Comparison of ENCODE assay signal across 7 cellular contexts in the genomic region with DNA sequence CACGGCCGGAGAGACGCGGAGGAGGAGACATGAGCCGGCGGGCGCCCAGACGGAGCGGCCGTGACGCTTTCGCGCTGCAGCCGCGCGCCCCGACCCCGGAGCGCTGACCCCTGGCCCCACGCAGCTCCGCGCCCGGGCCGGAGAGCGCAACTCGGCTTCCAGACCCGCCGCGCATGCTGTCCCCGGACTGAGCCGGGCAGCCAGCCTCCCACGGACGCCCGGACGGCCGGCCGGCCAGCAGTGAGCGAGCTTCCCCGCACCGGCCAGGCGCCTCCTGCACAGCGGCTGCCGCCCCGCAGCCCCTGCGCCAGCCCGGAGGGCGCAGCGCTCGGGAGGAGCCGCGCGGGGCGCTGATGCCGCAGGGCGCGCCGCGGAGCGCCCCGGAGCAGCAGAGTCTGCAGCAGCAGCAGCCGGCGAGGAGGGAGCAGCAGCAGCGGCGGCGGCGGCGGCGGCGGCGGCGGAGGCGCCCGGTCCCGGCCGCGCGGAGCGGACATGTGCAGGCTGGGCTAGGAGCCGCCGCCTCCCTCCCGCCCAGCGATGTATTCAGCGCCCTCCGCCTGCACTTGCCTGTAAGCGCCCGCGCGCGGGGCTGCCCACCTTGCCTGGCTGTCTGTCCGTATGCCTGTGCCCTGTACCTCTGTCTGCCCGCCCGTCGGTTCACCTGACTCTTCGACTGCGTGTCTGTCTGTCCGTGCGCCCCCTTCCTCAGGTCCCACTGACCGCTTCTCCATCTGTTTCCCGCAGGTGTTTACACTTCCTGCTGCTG. TPM values are rescaled to one million over a fixed set of nuclear protein-coding genes. Genes with fewer than 3 reads are reported as not detected.
DNase-seq lines count a peak whose midpoint lies in the region; ATAC-seq, FAIRE-seq and TF ChIP-seq lines count a peak whose summit lies in the region.

No MANE protein-coding gene starts in this region.

- H3K4me3 ChIP-seq in PC-3 (ENCODE audit: low read length) = peak overlapping the region; percentile 61; the same call in 1 of the 2 replicates

- peak overlapping the region; percentile 84 for H3K4me2 ChIP-seq in PC-3 (ENCODE audit: low read length)

- peaks cover 24% of the 10 kb centered on the region for H3K27me3 ChIP-seq in PC-3 (ENCODE audit: low read length)

- H3F3A ChIP-seq in PC-3 (ENCODE audit: low read length, unreplicated experiment) = no peaks in the 10 kb centered on the region

- no peaks in the 10 kb centered on the region for H3K79me2 ChIP-seq in PC-3 (ENCODE audit: low read length)

- CTCF ChIA-PET in PC-3 (lab: Charles Lee) = interaction anchor here (0.6 to 1.1 kb wide), 2 partner anchors 34 to 210 kb away, joined by 3 to 5 read pairs; no protein-coding TSS in a partner anchor

- POLR2A ChIA-PET in PC-3 (lab: Charles Lee; ENCODE audit: unreplicated experiment) = no interaction called here

- H2AFZ ChIP-seq in PC-3 (ENCODE audit: low read length) = no peak overlapping the region

- ATAC-seq in HG02642 (IDR thresholded peaks at IDR 0.05; ENCODE audit: poor library complexity, unreplicated experiment) (peak; percentile 48), PC-3 (peak; percentile 7), GM21529 (IDR thresholded peaks at IDR 0.05; ENCODE audit: unreplicated experiment) (no peak)
- ATAC-seq in central memory CD8-positive, alpha-beta T cell (replicated peaks; ENCODE audit: extremely low read depth, poor library complexity, severe bottlenecking) = peak; percentile 44

- H3K9me3 ChIP-seq in PC-3 (ENCODE audit: low read length) = no peaks in the 10 kb centered on the region

- peaks cover 5% of the 10 kb centered on the region for H3K36me3 Mint-ChIP-seq in central memory CD8-positive, alpha-beta T cell (ENCODE audit: insufficient read depth)
- no peaks in the 10 kb centered on the region for H3K36me3 Mint-ChIP-seq in stimulated activated naive CD8-positive, alpha-beta T cell treated with anti-CD3 and anti-CD28 coated beads, Interleukin-15, Interleukin-2, amounts not matched to agents 100 ng/mL and 50 ng/mL, for 24 hours (ENCODE audit: low read depth)

- H3K9me2 ChIP-seq in PC-3 (replicated peaks; ENCODE audit: low read length) = no peaks in the 10 kb centered on the region

- H3K4me3 Mint-ChIP-seq in central memory CD8-positive, alpha-beta T cell = peak overlapping the region; percentile 70
- peak overlapping the region; percentile 73 for H3K4me3 Mint-ChIP-seq in stimulated activated naive CD8-positive, alpha-beta T cell treated with anti-CD3 and anti-CD28 coated beads, Interleukin-15, Interleukin-2, amounts not matched to agents 100 ng/mL and 50 ng/mL, for 24 hours

- no peak for TF ChIP-seq POLR2A in GM12891 (IDR thresholded peaks at IDR 0.05; ENCODE audit: low read depth, low read length)

- no peak for FAIRE-seq in GM12891 (lab: Jason Lieb, UNC)

- intact Hi-C loops in PC-3 (cut with micrococcal nuclease) = loop anchor here (2.0 to 10.0 kb wide), 2 partner anchors 431 to 625 kb away; no protein-coding TSS in a partner anchor

- peaks cover 29% of the 10 kb centered on the region for H3K27me3 Mint-ChIP-seq in central memory CD8-positive, alpha-beta T cell
- H3K27me3 Mint-ChIP-seq in stimulated activated naive CD8-positive, alpha-beta T cell treated with anti-CD3 and anti-CD28 coated beads, Interleukin-15, Interleukin-2, amounts not matched to agents 100 ng/mL and 50 ng/mL, for 24 hours = peaks cover 33% of the 10 kb centered on the region

- H3K27ac ChIP-seq in PC-3 (ENCODE audit: low read length) = no peak overlapping the region

- no peaks in the 10 kb centered on the region for H3K36me3 ChIP-seq in PC-3 (ENCODE audit: low read depth, low read length)

- DNase-seq in GM12891 (ENCODE audit: insufficient read length, low spot score) = peak; percentile 59
- DNase-seq in PC-3 = no peak
- no peak for DNase-seq in central memory CD8-positive, alpha-beta T cell (ENCODE audit: low spot score in 2 of 2)
- peak; percentile 77 for DNase-seq in left kidney (ENCODE audit: low read depth, low spot score)

- TF ChIP-seq CTCF in PC-3 (conservative IDR thresholded peaks at IDR 0.05; ENCODE audit: low read depth, low read length) = no peak

- peaks cover 13% of the 10 kb centered on the region for H3K4me1 Mint-ChIP-seq in central memory CD8-positive, alpha-beta T cell
- H3K4me1 Mint-ChIP-seq in stimulated activated naive CD8-positive, alpha-beta T cell treated with anti-CD3 and anti-CD28 coated beads, Interleukin-15, Interleukin-2, amounts not matched to agents 100 ng/mL and 50 ng/mL, for 24 hours (ENCODE audit: low read depth) = peaks cover 18% of the 10 kb centered on the region

- no peaks in the 10 kb centered on the region for H3K9me3 Mint-ChIP-seq in central memory CD8-positive, alpha-beta T cell
- H3K9me3 Mint-ChIP-seq in stimulated activated naive CD8-positive, alpha-beta T cell treated with anti-CD3 and anti-CD28 coated beads, Interleukin-15, Interleukin-2, amounts not matched to agents 100 ng/mL and 50 ng/mL, for 24 hours = no peaks in the 10 kb centered on the region

- H3K27ac Mint-ChIP-seq in central memory CD8-positive, alpha-beta T cell (ENCODE audit: low read depth) = peak overlapping the region; percentile 51
- H3K27ac Mint-ChIP-seq in stimulated activated naive CD8-positive, alpha-beta T cell treated with anti-CD3 and anti-CD28 coated beads, Interleukin-15, Interleukin-2, amounts not matched to agents 100 ng/mL and 50 ng/mL, for 24 hours = no peak overlapping the region

- H3K9ac ChIP-seq in PC-3 (ENCODE audit: low read length) = no peak overlapping the region

- peaks cover 24% of the 10 kb centered on the region for H4K20me1 ChIP-seq in PC-3 (ENCODE audit: low read length)

- no TSS peak for BruUV-seq in PC-3 (replicated peaks; lab: Mats Ljungman, UMichigan)

- peaks cover 15% of the 10 kb centered on the region for H3K4me1 ChIP-seq in PC-3 (ENCODE audit: insufficient read depth, low read length)

TF ChIP-seq in GM12891, 5 proteins besides CTCF, POLR2A, EP300 and RAD21:
- no peak for TF ChIP-seq SPI1 (IDR thresholded peaks at IDR 0.05; ENCODE audit: low read depth, low read length)
- no peak for TF ChIP-seq PAX5 (IDR thresholded peaks at IDR 0.05; ENCODE audit: insufficient read depth, low read length, severe bottlenecking)
- no peak for TF ChIP-seq POLR2AphosphoS5 (IDR thresholded peaks at IDR 0.05; ENCODE audit: low read depth, low read length)
- no peak for TF ChIP-seq POU2F2 (IDR thresholded peaks at IDR 0.05; ENCODE audit: low read depth, low read length)

RNA-seq across cellular contexts. Expression of a gene that starts 0.4 kb away (rescaled TPM):
- polyA plus RNA-seq in GM12891 (2012; ENCODE audit: low read depth, missing spikeins) = 0.17 TPM
- total RNA-seq in PC-3 (2014; rRNA removed) = 0.26 TPM in 1 of 2 replicates, not detected in the other

RNA-seq across cellular contexts. Expression of a gene that starts 32.2 kb away (rescaled TPM):
- 4,411 TPM for polyA plus RNA-seq in GM12891 (2012; ENCODE audit: low read depth, missing spikeins)
- total RNA-seq in PC-3 (2014; rRNA removed) = 2,251 and 2,265 TPM in 2 replicates

Comparison
In these comparisons a context has a peak if more than half of its experiments do, and no peak if none do; other contexts are left out.
1. DNase-seq: peak in GM12891 (single experiment) and left kidney (single experiment); none in PC-3 (single experiment) and central memory CD8-positive, alpha-beta T cell (0 of 2).